In genomic region chr12:2693204-2693860, GRCh38 we compare ENCODE assay signal across 11 cellular contexts.
A peak's percentile ranks its signal among the peaks of the same experiment; 100 is the strongest.
DNase-seq lines count a peak whose midpoint lies in the region; ATAC-seq, FAIRE-seq and TF ChIP-seq lines count a peak whose summit lies in the region.
"Had no signal": no experiment of that assay in that cellular context is flagged by ENCODE, and none has a peak within 500 bp of the region (broad histone marks: within the 10 kb centered on the region; RNA-seq: fewer than 3 reads in every experiment).

No MANE protein-coding gene starts in this region.

- H3K4me3 Mint-ChIP-seq in activated naive CD4-positive, alpha-beta T cell treated with anti-CD3 and anti-CD28 coated beads, Interleukin-2, amount 50 U/mL, for 24 hours, result peak overlapping the region; percentile 69
- H3K4me3 Mint-ChIP-seq in astrocyte (ENCODE audit: unreplicated experiment), result no peak overlapping the region
- peak overlapping the region; percentile 80 for H3K4me3 Mint-ChIP-seq in stimulated activated effector memory CD8-positive, alpha-beta T cell treated with anti-CD3 and anti-CD28 coated beads, Interleukin-12 subunit alpha, Interleukin-12 subunit beta, amount 100 ng/mL, for 72 hours

- no peak for FAIRE-seq in astrocyte (lab: Jason Lieb, UNC)

- H3K4me1 ChIP-seq in Loucy (ENCODE audit: insufficient read depth, low read length, poor library complexity, severe bottlenecking) (peaks cover 28% of the 10 kb centered on the region), astrocyte (ENCODE audit: insufficient read depth, low read length) (no peaks in the 10 kb centered on the region)

- ATAC-seq in stimulated activated effector memory CD8-positive, alpha-beta T cell treated with anti-CD3 and anti-CD28 coated beads, Interleukin-12 subunit alpha, Interleukin-12 subunit beta, amount 100 ng/mL, for 72 hours, result no peak
- no peak for ATAC-seq in GM21576 (IDR thresholded peaks at IDR 0.05; ENCODE audit: unreplicated experiment)

- H3K27me3 ChIP-seq in Loucy (ENCODE audit: insufficient read depth, low read length, poor library complexity, severe bottlenecking) (no peaks in the 10 kb centered on the region), astrocyte (ENCODE audit: insufficient read depth, low read length) (peaks cover 40% of the 10 kb centered on the region)
- H3K27me3 ChIP-seq: transverse colon had no signal

- H3K36me3 ChIP-seq in Loucy (ENCODE audit: insufficient read depth, low read length) (no peaks in the 10 kb centered on the region), astrocyte (ENCODE audit: insufficient read depth, low read length) (no peaks in the 10 kb centered on the region)
- H3K36me3 ChIP-seq: transverse colon had no signal

- H3F3A ChIP-seq in Loucy (ENCODE audit: low read depth), result no peaks in the 10 kb centered on the region

- H3K4me2 ChIP-seq in Loucy (ENCODE audit: low read depth, low read length, poor library complexity, severe bottlenecking) (peak overlapping the region; percentile 84), astrocyte (ENCODE audit: low read length) (no peak overlapping the region)

- H2AFZ ChIP-seq in Loucy (ENCODE audit: low read length) (peak overlapping the region; percentile 96), astrocyte (ENCODE audit: low read depth, low read length) (no peak overlapping the region)

- no peaks in the 10 kb centered on the region for H3K27me3 Mint-ChIP-seq in activated naive CD4-positive, alpha-beta T cell treated with anti-CD3 and anti-CD28 coated beads, Interleukin-2, amount 50 U/mL, for 24 hours
- H3K27me3 Mint-ChIP-seq in astrocyte (ENCODE audit: low read depth, unreplicated experiment), result peaks cover 64% of the 10 kb centered on the region

- H3K36me3 Mint-ChIP-seq in activated naive CD4-positive, alpha-beta T cell treated with anti-CD3 and anti-CD28 coated beads, Interleukin-2, amount 50 U/mL, for 24 hours, result no peaks in the 10 kb centered on the region
- no peaks in the 10 kb centered on the region for H3K36me3 Mint-ChIP-seq in astrocyte (ENCODE audit: low read depth, unreplicated experiment)
- peaks cover 6% of the 10 kb centered on the region for H3K36me3 Mint-ChIP-seq in stimulated activated effector memory CD8-positive, alpha-beta T cell treated with anti-CD3 and anti-CD28 coated beads, Interleukin-12 subunit alpha, Interleukin-12 subunit beta, amount 100 ng/mL, for 72 hours

- H3K79me2 ChIP-seq in Loucy (ENCODE audit: insufficient read depth, low read length) (peaks cover 12% of the 10 kb centered on the region; the same call in 1 of the 2 replicates), astrocyte (ENCODE audit: insufficient read depth, low read length) (no peaks in the 10 kb centered on the region)

- no peak for DNase-seq in activated naive CD4-positive, alpha-beta T cell (lab: John Stamatoyannopoulos, UW)
- DNase-seq in astrocyte (ENCODE audit: low read depth) (no peak), cerebellar cortex (ENCODE audit: low spot score) (no peak), NCI-H2171 (lab: John Stamatoyannopoulos, UW) (no peak)
- DNase-seq in stimulated activated effector memory CD8-positive, alpha-beta T cell treated with anti-CD3 and anti-CD28 coated beads, Interleukin-12 subunit alpha, Interleukin-12 subunit beta, amount 100 ng/mL, for 72 hours (ENCODE audit: low spot score in 2 of 2), result no peak
- DNase-seq: activated CD4-positive, alpha-beta T cell treated with anti-CD3 and anti-CD28 coated beads, Interleukin-2, amount 50 U/mL, for 48 hours; transverse colon had no signal

- H3K9me3 Mint-ChIP-seq in activated naive CD4-positive, alpha-beta T cell treated with anti-CD3 and anti-CD28 coated beads, Interleukin-2, amount 50 U/mL, for 24 hours, result no peaks in the 10 kb centered on the region
- peaks cover 12% of the 10 kb centered on the region for H3K9me3 Mint-ChIP-seq in astrocyte (ENCODE audit: unreplicated experiment)
- no peaks in the 10 kb centered on the region for H3K9me3 Mint-ChIP-seq in stimulated activated effector memory CD8-positive, alpha-beta T cell treated with anti-CD3 and anti-CD28 coated beads, Interleukin-12 subunit alpha, Interleukin-12 subunit beta, amount 100 ng/mL, for 72 hours

- H3K27ac Mint-ChIP-seq in activated naive CD4-positive, alpha-beta T cell treated with anti-CD3 and anti-CD28 coated beads, Interleukin-2, amount 50 U/mL, for 24 hours, result no peak overlapping the region
- H3K27ac Mint-ChIP-seq in astrocyte (ENCODE audit: unreplicated experiment), result no peak overlapping the region
- no peak overlapping the region for H3K27ac Mint-ChIP-seq in stimulated activated effector memory CD8-positive, alpha-beta T cell treated with anti-CD3 and anti-CD28 coated beads, Interleukin-12 subunit alpha, Interleukin-12 subunit beta, amount 100 ng/mL, for 72 hours

- TF ChIP-seq CTCF in Loucy (conservative IDR thresholded peaks at IDR 0.05; ENCODE audit: low read length) (peak; percentile 41; the same call in 1 of the 2 replicates), astrocyte (IDR thresholded peaks at IDR 0.05; ENCODE audit: insufficient read depth, low read depth, low read length) (peak; percentile 4)

- peaks cover 45% of the 10 kb centered on the region for H3K4me1 Mint-ChIP-seq in activated naive CD4-positive, alpha-beta T cell treated with anti-CD3 and anti-CD28 coated beads, Interleukin-2, amount 50 U/mL, for 24 hours
- H3K4me1 Mint-ChIP-seq in astrocyte (ENCODE audit: low read depth, unreplicated experiment), result peaks cover 1% of the 10 kb centered on the region
- H3K4me1 Mint-ChIP-seq in stimulated activated effector memory CD8-positive, alpha-beta T cell treated with anti-CD3 and anti-CD28 coated beads, Interleukin-12 subunit alpha, Interleukin-12 subunit beta, amount 100 ng/mL, for 72 hours, result peaks cover 42% of the 10 kb centered on the region

- peak overlapping the region; percentile 75 for H3K4me3 ChIP-seq in Loucy (ENCODE audit: low read length, poor library complexity, severe bottlenecking)
- H3K4me3 ChIP-seq in astrocyte (ENCODE audit: insufficient read depth, low read depth, low read length), result no peak overlapping the region
- H3K4me3 ChIP-seq: transverse colon had no signal

- H3K9me3 ChIP-seq in Loucy (ENCODE audit: insufficient read depth, low read depth, low read length) (no peaks in the 10 kb centered on the region), astrocyte (ENCODE audit: insufficient read depth, low read depth, low read length) (no peaks in the 10 kb centered on the region)
- H3K9me3 ChIP-seq: transverse colon had no signal

- H3K9me2 ChIP-seq in Loucy (replicated peaks; ENCODE audit: low read depth, low read length), result no peaks in the 10 kb centered on the region

- H4K20me1 ChIP-seq in Loucy (ENCODE audit: insufficient read depth, low read length, poor library complexity, severe bottlenecking) (no peaks in the 10 kb centered on the region), astrocyte (ENCODE audit: insufficient read depth, low read length) (no peaks in the 10 kb centered on the region)

- H3K27ac ChIP-seq in astrocyte (ENCODE audit: low read depth, low read length), result no peak overlapping the region
- H3K27ac ChIP-seq: KMS-11, transverse colon had no signal

- peak overlapping the region; percentile 97 for H3K9ac ChIP-seq in Loucy (ENCODE audit: low read depth, low read length, poor library complexity, severe bottlenecking)
- H3K9ac ChIP-seq in astrocyte (ENCODE audit: low read length), result no peak overlapping the region
- H3K9ac ChIP-seq: KMS-11 had no signal
